Comparison of ENCODE assay signal across 20 cellular contexts in the genomic region with DNA sequence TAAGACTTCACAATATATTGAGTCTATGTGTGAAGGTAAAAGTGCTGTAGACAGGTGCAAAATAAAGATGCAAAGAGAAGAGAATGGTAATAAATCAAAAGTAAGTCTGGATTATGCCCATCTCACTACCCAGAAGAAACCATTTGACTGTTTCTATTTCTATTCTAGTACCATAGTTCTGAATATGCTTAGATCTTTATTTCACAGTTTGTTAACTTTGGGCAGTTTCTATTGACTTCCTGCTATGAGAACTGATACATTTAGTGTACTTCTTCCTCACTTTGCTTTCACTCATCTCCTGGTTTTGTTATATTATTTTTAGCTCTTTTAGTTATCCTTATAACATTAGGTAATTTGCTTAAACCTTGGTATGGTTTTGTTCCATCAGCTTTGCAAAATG.
"Had no signal": no experiment of that assay in that cellular context is flagged by ENCODE, and none has a peak within 500 bp of the region (broad histone marks: within the 10 kb centered on the region; RNA-seq: fewer than 3 reads in every experiment).

No MANE protein-coding gene starts in this region.

- H3K79me2 ChIP-seq: parathyroid adenoma had no signal

- H3K27ac ChIP-seq: heart left ventricle, parathyroid adenoma, right lobe of liver, tibial artery, upper lobe of left lung, vagina had no signal

- H3K27ac Mint-ChIP-seq: nephron; stimulated activated effector memory CD8-positive, alpha-beta T cell treated with anti-CD3 and anti-CD28 coated beads, Interleukin-12 subunit alpha, Interleukin-12 subunit beta, amount 100 ng/mL, for 72 hours; stimulated activated naive CD8-positive, alpha-beta T cell treated with anti-CD3 and anti-CD28 coated beads, Interleukin-15, Interleukin-2, amounts not matched to agents 100 ng/mL and 50 ng/mL, for 24 hours had no signal

- H3K9me3 ChIP-seq: heart left ventricle, prostate gland, right lobe of liver, tibial artery, upper lobe of left lung, vagina had no signal

- ATAC-seq: heart left ventricle; left colon; left ventricle myocardium superior; right lobe of liver; stimulated activated effector memory CD8-positive, alpha-beta T cell treated with anti-CD3 and anti-CD28 coated beads, Interleukin-12 subunit alpha, Interleukin-12 subunit beta, amount 100 ng/mL, for 72 hours had no signal

- H3K4me1 ChIP-seq: parathyroid adenoma, prostate gland, vagina had no signal

- H3K27me3 ChIP-seq: heart left ventricle, right lobe of liver, tibial artery, upper lobe of left lung, vagina had no signal

- H3K9ac ChIP-seq: parathyroid adenoma had no signal

- H3K9me3 Mint-ChIP-seq: nephron; stimulated activated effector memory CD8-positive, alpha-beta T cell treated with anti-CD3 and anti-CD28 coated beads, Interleukin-12 subunit alpha, Interleukin-12 subunit beta, amount 100 ng/mL, for 72 hours; stimulated activated naive CD8-positive, alpha-beta T cell treated with anti-CD3 and anti-CD28 coated beads, Interleukin-15, Interleukin-2, amounts not matched to agents 100 ng/mL and 50 ng/mL, for 24 hours had no signal

- DNase-seq: dermis blood vessel endothelial cell; foreskin melanocyte; heart left ventricle; hippocampal formation; left colon; left ventricle myocardium superior; mesendoderm; naive B cell; occipital lobe; right lobe of liver; stimulated activated CD4-positive, alpha-beta T cell treated with anti-CD3 and anti-CD28 coated beads, Interleukin-4, amount 100 ng/mL, for 1 hour; stimulated activated CD8-positive, alpha-beta memory T cell treated with anti-CD3 and anti-CD28 coated beads, Interleukin-4, amount 100 ng/mL, for 48 hours; tibial artery; upper lobe of left lung had no signal

- H3K4me3 ChIP-seq: heart left ventricle, prostate gland, right lobe of liver, tibial artery, upper lobe of left lung, vagina had no signal

- H2AFZ ChIP-seq: parathyroid adenoma had no signal

- H3K4me3 Mint-ChIP-seq: naive B cell; nephron; stimulated activated effector memory CD8-positive, alpha-beta T cell treated with anti-CD3 and anti-CD28 coated beads, Interleukin-12 subunit alpha, Interleukin-12 subunit beta, amount 100 ng/mL, for 72 hours; stimulated activated naive CD8-positive, alpha-beta T cell treated with anti-CD3 and anti-CD28 coated beads, Interleukin-15, Interleukin-2, amounts not matched to agents 100 ng/mL and 50 ng/mL, for 24 hours had no signal

- H3K36me3 Mint-ChIP-seq: naive B cell; stimulated activated effector memory CD8-positive, alpha-beta T cell treated with anti-CD3 and anti-CD28 coated beads, Interleukin-12 subunit alpha, Interleukin-12 subunit beta, amount 100 ng/mL, for 72 hours had no signal

- H3K36me3 ChIP-seq: heart left ventricle, prostate gland, right lobe of liver, tibial artery, upper lobe of left lung, vagina had no signal
